ENCODE assay signal across 27 cellular contexts in the genomic region with DNA sequence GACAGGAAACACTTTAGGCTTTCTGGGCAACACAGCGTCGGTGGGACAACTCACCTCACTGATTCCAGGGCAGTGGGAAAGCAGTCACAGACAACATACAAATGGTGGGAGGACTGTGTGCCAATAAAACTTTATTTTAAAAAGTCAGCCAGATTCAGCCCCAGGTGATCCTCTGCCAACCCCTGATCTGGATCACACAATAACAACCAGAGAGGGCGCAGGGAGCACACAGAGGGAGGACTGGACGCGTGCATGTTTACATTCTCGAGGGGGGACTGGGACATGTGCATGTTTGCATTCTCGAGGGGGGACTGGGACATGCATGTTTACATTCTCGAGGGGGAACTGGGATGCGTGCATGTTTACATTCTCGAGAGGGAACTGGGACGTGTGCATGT.
A peak's percentile ranks its signal among the peaks of the same experiment; 100 is the strongest.
DNase-seq lines count a peak whose midpoint lies in the region; ATAC-seq, FAIRE-seq and TF ChIP-seq lines count a peak whose summit lies in the region.
"Had no signal": no experiment of that assay in that cellular context is flagged by ENCODE, and none has a peak within 500 bp of the region (broad histone marks: within the 10 kb centered on the region; RNA-seq: fewer than 3 reads in every experiment).

No MANE protein-coding gene starts in this region.

- no peak for FAIRE-seq in A549 (lab: Jason Lieb, UNC)
- FAIRE-seq in GM12892 (lab: Jason Lieb, UNC) = no peak
- FAIRE-seq: RCC 7860 had no signal

- TF ChIP-seq POLR2A in A549 (IDR thresholded peaks at IDR 0.05; ENCODE audit: low read length) (no peak), tibial nerve (IDR thresholded peaks at IDR 0.05) (no peak), GM12892 (IDR thresholded peaks at IDR 0.05; ENCODE audit: low read depth, low read length) (no peak)

- no peaks in the 10 kb centered on the region for H3K36me3 Mint-ChIP-seq in Calu3 (ENCODE audit: insufficient read depth, unreplicated experiment)
- H3K36me3 Mint-ChIP-seq in WTC11 = no peaks in the 10 kb centered on the region
- H3K36me3 Mint-ChIP-seq: CD4-positive, alpha-beta memory T cell; naive thymus-derived CD8-positive, alpha-beta T cell had no signal

- TF ChIP-seq CTCF in A549 (IDR thresholded peaks at IDR 0.05) (peak; percentile 8; the same call in 1 of the 3 replicates), Calu3 (IDR thresholded peaks at IDR 0.05; ENCODE audit: unreplicated experiment) (no peak), WTC11 (IDR thresholded peaks at IDR 0.05) (no peak), tibial nerve (IDR thresholded peaks at IDR 0.05) (no peak)

- no peak for TF ChIP-seq EP300 in A549 (IDR thresholded peaks at IDR 0.05)
- no peak for TF ChIP-seq EP300 in tibial nerve (IDR thresholded peaks at IDR 0.05)

- no peaks in the 10 kb centered on the region for H3K36me3 ChIP-seq in muscle layer of colon (ENCODE audit: insufficient read depth, low read length)
- no peaks in the 10 kb centered on the region for H3K36me3 ChIP-seq in tibial nerve
- H3K36me3 ChIP-seq: HAP-1, right atrium auricular region had no signal

- TF ChIP-seq RAD21 in A549 (conservative IDR thresholded peaks at IDR 0.05 in 1 of 2, IDR thresholded peaks at IDR 0.05 in 1 of 2) = 0 out of 5 replicates have a peak, but pooled peaks have one; percentile 5 to 16

- H3K27me3 ChIP-seq in muscle layer of colon (ENCODE audit: control insufficient read depth in 1 of 2, insufficient read depth in 2 of 2, low read length in 2 of 2) (no peaks in the 10 kb centered on the region), tibial nerve (no peaks in the 10 kb centered on the region)
- H3K27me3 ChIP-seq: right atrium auricular region had no signal

- 13% methylated on average over 11 of the region's 11 CpGs for WGBS in A549 (ENCODE audit: missing lambda C conversion rate)
- WGBS in tibial nerve, 2 donors = 57 to 68% methylated on average over 11 of the region's 11 CpGs

- no TSS peak for BruUV-seq in Calu3 (replicated peaks; lab: Mats Ljungman, UMichigan)

- H3K27ac Mint-ChIP-seq in Calu3 (ENCODE audit: unreplicated experiment) = no peak overlapping the region
- H3K27ac Mint-ChIP-seq in WTC11 = peak overlapping the region; percentile 64; the same call in 1 of the 2 replicates
- H3K27ac Mint-ChIP-seq: activated B cell treated with CpG ODN at 0.5 μM for 24 hours; activated CD8-positive, alpha-beta T cell treated with anti-CD3 and anti-CD28 coated beads for 36 hours; CD4-positive, alpha-beta memory T cell had no signal

- no peak overlapping the region for H3K9ac ChIP-seq in muscle layer of colon (ENCODE audit: low read length)

- no peaks in the 10 kb centered on the region for H3K9me3 Mint-ChIP-seq in Calu3 (ENCODE audit: low read depth, unreplicated experiment)
- H3K9me3 Mint-ChIP-seq in WTC11 = no peaks in the 10 kb centered on the region
- H3K9me3 Mint-ChIP-seq: activated B cell treated with CpG ODN at 0.5 μM for 24 hours; activated CD8-positive, alpha-beta T cell treated with anti-CD3 and anti-CD28 coated beads for 36 hours; CD4-positive, alpha-beta memory T cell; naive thymus-derived CD8-positive, alpha-beta T cell had no signal

- H3K9me3 ChIP-seq in A549 (no peaks in the 10 kb centered on the region), muscle layer of colon (ENCODE audit: low read length) (no peaks in the 10 kb centered on the region), tibial nerve (no peaks in the 10 kb centered on the region)
- H3K9me3 ChIP-seq: HAP-1, right atrium auricular region had no signal

- H3K4me3 ChIP-seq in A549 (peak overlapping the region; percentile 28), muscle layer of colon (ENCODE audit: low read depth in 1 of 2, low read length in 2 of 2) (peak overlapping the region in 1 of 2 donors; percentile 12), tibial nerve (no peak overlapping the region)
- H3K4me3 ChIP-seq: coronary artery, HAP-1, right atrium auricular region, SK-N-MC had no signal

- peak in 1 of 2 experiments; percentile 7 for DNase-seq in A549 (ENCODE audit: low read depth in 1 of 2, low spot score in 1 of 2)
- no peak for DNase-seq in Calu3
- DNase-seq in WTC11 (ENCODE audit: low spot score) = no peak
- DNase-seq in tibial nerve (ENCODE audit: low spot score in 2 of 2) = no peak
- no peak for DNase-seq in GM12892 (ENCODE audit: insufficient read length)
- DNase-seq: activated B cell treated with CpG ODN at 0.5 μM for 24 hours; activated CD8-positive, alpha-beta T cell treated with anti-CD3 and anti-CD28 coated beads for 36 hours; activated naive CD4-positive, alpha-beta T cell; activated T-cell treated with anti-CD3 and anti-CD28 coated beads, Interleukin-2, amount 50 U/mL, for 1 hour; amniotic stem cell; CD4-positive, alpha-beta memory T cell; DMS53; KG1; left cardiac atrium; mesendoderm; NCI-H1694 treated with DMSO at 0.1 percent for 48 hours; stimulated activated CD4-positive, alpha-beta T cell treated with anti-CD3 and anti-CD28 coated beads, Interleukin-15, amount 100 ng/mL, for 24 hours; substantia nigra had no signal

- H3K4me2 ChIP-seq in A549 = peak overlapping the region; percentile 77

- H3K4me1 Mint-ChIP-seq in Calu3 (ENCODE audit: low read depth, unreplicated experiment) (peaks cover 8% of the 10 kb centered on the region), WTC11 (no peaks in the 10 kb centered on the region)
- H3K4me1 Mint-ChIP-seq: activated B cell treated with CpG ODN at 0.5 μM for 24 hours; CD4-positive, alpha-beta memory T cell had no signal

- CTCF ChIA-PET in A549 (lab: Yijun Ruan, JAX) (no interaction called here), Calu3 (lab: Charles Lee) (no interaction called here), WTC11 (lab: Charles Lee) (interaction anchor here (1.0 kb wide), 1 partner anchor 9 kb away, joined by 4 read pairs; no protein-coding TSS in a partner anchor)

- POLR2A ChIA-PET in A549 (lab: Yijun Ruan, JAX) = no interaction called here
- POLR2A ChIA-PET in WTC11 (lab: Charles Lee) = no interaction called here

- peak overlapping the region; percentile 39 for H3K4me3 Mint-ChIP-seq in Calu3 (ENCODE audit: low read depth, unreplicated experiment)
- H3K4me3 Mint-ChIP-seq in WTC11 = no peak overlapping the region
- H3K4me3 Mint-ChIP-seq: activated B cell treated with CpG ODN at 0.5 μM for 24 hours; activated CD8-positive, alpha-beta T cell treated with anti-CD3 and anti-CD28 coated beads for 36 hours; CD4-positive, alpha-beta memory T cell; naive thymus-derived CD8-positive, alpha-beta T cell had no signal

- H3K27ac ChIP-seq in A549 (no peak overlapping the region), muscle layer of colon (ENCODE audit: low read depth, low read length) (peak overlapping the region; percentile 94), tibial nerve (no peak overlapping the region)
- H3K27ac ChIP-seq: SK-N-MC had no signal

- H3K4me1 ChIP-seq in A549 (0 out of 3 replicates have a peak, but pooled peaks cover 7% of the 10 kb centered on the region), muscle layer of colon (ENCODE audit: insufficient read depth, low read length) (peaks cover 37% of the 10 kb centered on the region), tibial nerve (peaks cover 0 to 24% (median 2%) of the 10 kb centered on the region in 4 donors)
- H3K4me1 ChIP-seq: HAP-1 had no signal

- ATAC-seq in A549 (peak in 1 of 2 experiments; percentile 60; a peak in 2 of 6 replicates), WTC11 (no peak), HG03108 (IDR thresholded peaks at IDR 0.05; ENCODE audit: unreplicated experiment) (no peak), GM21825 (IDR thresholded peaks at IDR 0.05; ENCODE audit: unreplicated experiment) (no peak)
- ATAC-seq: activated CD8-positive, alpha-beta T cell treated with anti-CD3 and anti-CD28 coated beads for 36 hours; naive thymus-derived CD8-positive, alpha-beta T cell had no signal

- H3K27me3 Mint-ChIP-seq in Calu3 (ENCODE audit: unreplicated experiment) = peaks cover 84% of the 10 kb centered on the region
- H3K27me3 Mint-ChIP-seq in WTC11 (ENCODE audit: low read depth) = no peaks in the 10 kb centered on the region
- H3K27me3 Mint-ChIP-seq: activated B cell treated with CpG ODN at 0.5 μM for 24 hours; activated CD8-positive, alpha-beta T cell treated with anti-CD3 and anti-CD28 coated beads for 36 hours had no signal

- intact Hi-C loops in Calu3 (cut with micrococcal nuclease; ENCODE audit: unreplicated experiment) = no loop called here

TF ChIP-seq in A549, 52 proteins besides CTCF, POLR2A, EP300 and RAD21 (continues in another document):
- TF ChIP-seq NFE2L2 (conservative IDR thresholded peaks at IDR 0.05; ENCODE audit: low read length) = no peak
- no peak for TF ChIP-seq EHMT2 (IDR thresholded peaks at IDR 0.05; ENCODE audit: low read depth)
- TF ChIP-seq FOSL2 (IDR thresholded peaks at IDR 0.05) = no peak
- no peak for TF ChIP-seq FOSL2 (CRISPR knock-in tag; IDR thresholded peaks at IDR 0.05)
- TF ChIP-seq SMC3 (IDR thresholded peaks at IDR 0.05) = no peak
- TF ChIP-seq JUN (IDR thresholded peaks at IDR 0.05) = no peak
- TF ChIP-seq RNF2 (IDR thresholded peaks at IDR 0.05; ENCODE audit: borderline replicate concordance, low read depth) = no peak

TF ChIP-seq in WTC11, 78 proteins besides CTCF, POLR2A, EP300 and RAD21 (continues in another document):
- TF ChIP-seq, protein P1, sequence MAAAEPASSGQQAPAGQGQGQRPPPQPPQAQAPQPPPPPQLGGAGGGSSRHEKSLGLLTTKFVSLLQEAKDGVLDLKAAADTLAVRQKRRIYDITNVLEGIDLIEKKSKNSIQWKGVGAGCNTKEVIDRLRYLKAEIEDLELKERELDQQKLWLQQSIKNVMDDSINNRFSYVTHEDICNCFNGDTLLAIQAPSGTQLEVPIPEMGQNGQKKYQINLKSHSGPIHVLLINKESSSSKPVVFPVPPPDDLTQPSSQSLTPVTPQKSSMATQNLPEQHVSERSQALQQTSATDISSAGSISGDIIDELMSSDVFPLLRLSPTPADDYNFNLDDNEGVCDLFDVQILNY (CRISPR knock-in tag; IDR thresholded peaks at IDR 0.05) = no peak
- TF ChIP-seq NFE2L1 (CRISPR knock-in tag; IDR thresholded peaks at IDR 0.05) (no peak), CREB1 (CRISPR knock-in tag; IDR thresholded peaks at IDR 0.05) (no peak)
- TF ChIP-seq, protein P2, sequence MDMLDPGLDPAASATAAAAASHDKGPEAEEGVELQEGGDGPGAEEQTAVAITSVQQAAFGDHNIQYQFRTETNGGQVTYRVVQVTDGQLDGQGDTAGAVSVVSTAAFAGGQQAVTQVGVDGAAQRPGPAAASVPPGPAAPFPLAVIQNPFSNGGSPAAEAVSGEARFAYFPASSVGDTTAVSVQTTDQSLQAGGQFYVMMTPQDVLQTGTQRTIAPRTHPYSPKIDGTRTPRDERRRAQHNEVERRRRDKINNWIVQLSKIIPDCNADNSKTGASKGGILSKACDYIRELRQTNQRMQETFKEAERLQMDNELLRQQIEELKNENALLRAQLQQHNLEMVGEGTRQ (CRISPR knock-in tag; IDR thresholded peaks at IDR 0.05) = no peak
